16 cellular contexts compared by ENCODE assay signal in the genomic region with DNA sequence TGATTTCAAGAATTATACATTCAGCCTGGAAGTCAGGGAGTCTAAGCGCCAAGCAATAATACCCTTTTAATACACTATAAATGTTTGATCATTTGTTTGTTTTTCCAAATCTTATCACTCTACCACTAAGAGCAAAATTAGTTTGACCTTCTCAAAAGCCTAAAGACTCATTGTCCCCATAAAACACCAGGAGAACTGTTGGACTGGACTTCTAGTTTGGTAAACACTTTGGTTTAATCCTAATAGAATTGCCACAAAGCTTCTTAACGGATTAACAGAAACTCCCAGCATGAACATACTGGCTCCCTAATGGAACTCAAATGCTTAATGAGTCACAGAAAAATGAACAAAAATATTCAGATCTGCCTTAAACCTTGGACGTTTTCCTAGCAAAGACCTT. TPM values are rescaled to one million over a fixed set of nuclear protein-coding genes. Genes with fewer than 3 reads are reported as not detected.
DNase-seq lines count a peak whose midpoint lies in the region; ATAC-seq and TF ChIP-seq lines count a peak whose summit lies in the region.
"Had no signal": no experiment of that assay in that cellular context is flagged by ENCODE, and none has a peak within 500 bp of the region (broad histone marks: within the 10 kb centered on the region; RNA-seq: fewer than 3 reads in every experiment).

No MANE protein-coding gene starts in this region.

- peaks cover 0 to 6% (median 2%) of the 10 kb centered on the region in 3 donors for H3K4me1 Mint-ChIP-seq in CD8-positive, alpha-beta memory T cell
- H3K4me1 Mint-ChIP-seq: GM23338 had no signal

- DNase-seq in D341Med (ENCODE audit: low spot score) = peak; percentile 29
- peak; percentile 48 for DNase-seq in LNCaP clone FGC (ENCODE audit: low read depth)
- DNase-seq in NCI-H82 treated with DMSO at 0.1 percent for 48 hours (lab: John Stamatoyannopoulos, UW; ENCODE audit: unreplicated experiment) = peak; percentile 84
- DNase-seq in CD8-positive, alpha-beta memory T cell = no peak
- no peak for DNase-seq in NCI-H748 (lab: John Stamatoyannopoulos, UW; ENCODE audit: unreplicated experiment)
- no peak for DNase-seq in SW480 (ENCODE audit: low spot score)
- DNase-seq: AML-193; Calu3; CD4-positive, alpha-beta T cell; HCEC 1CT; Kasumi-1; KG1 had no signal

- peak overlapping the region; percentile 47 for H3K27ac ChIP-seq in 22Rv1
- no peak overlapping the region for H3K27ac ChIP-seq in CD8-positive, alpha-beta memory T cell (ENCODE audit: low read depth, low read length)
- H3K27ac ChIP-seq: C4-2B had no signal

- no peak for TF ChIP-seq CTCF in 22Rv1 (IDR thresholded peaks at IDR 0.05)
- no peak for TF ChIP-seq CTCF in LNCaP clone FGC (IDR thresholded peaks at IDR 0.05; ENCODE audit: control insufficient read depth, extremely low read depth, insufficient read depth)

- H3K4me3 ChIP-seq in LNCaP clone FGC (ENCODE audit: low read depth, low read length) = no peak overlapping the region
- H3K4me3 ChIP-seq in CD8-positive, alpha-beta memory T cell (ENCODE audit: low read length) = no peak overlapping the region
- H3K4me3 ChIP-seq: GM23338 had no signal

- no peaks in the 10 kb centered on the region for H3K9me3 ChIP-seq in CD8-positive, alpha-beta memory T cell (ENCODE audit: low read length)

- peaks cover 0 to 1% (median 0%) of the 10 kb centered on the region in 5 donors for H3K9me3 Mint-ChIP-seq in CD8-positive, alpha-beta memory T cell
- H3K9me3 Mint-ChIP-seq: CD4-positive, alpha-beta T cell; GM23338 had no signal

- CTCF ChIA-PET in CD8-positive, alpha-beta memory T cell (lab: Charles Lee) = no interaction called here

- POLR2A ChIA-PET in CD8-positive, alpha-beta memory T cell (lab: Charles Lee) = no interaction called here

- H3K27ac Mint-ChIP-seq in CD8-positive, alpha-beta memory T cell = no peak overlapping the region
- H3K27ac Mint-ChIP-seq: CD4-positive, alpha-beta T cell; GM23338 had no signal

- no peak overlapping the region for H3K4me3 Mint-ChIP-seq in CD8-positive, alpha-beta memory T cell
- H3K4me3 Mint-ChIP-seq: CD4-positive, alpha-beta T cell; GM23338 had no signal

- H3K27me3 Mint-ChIP-seq in CD8-positive, alpha-beta memory T cell = peaks cover 0 to 7% of the 10 kb centered on the region in 2 donors
- H3K27me3 Mint-ChIP-seq: CD4-positive, alpha-beta T cell had no signal

- no peak for ATAC-seq in HG03108 (IDR thresholded peaks at IDR 0.05; ENCODE audit: unreplicated experiment)
- ATAC-seq: GM23338 had no signal

- H3K4me1 ChIP-seq in CD8-positive, alpha-beta memory T cell (ENCODE audit: insufficient read depth, low read length) = no peaks in the 10 kb centered on the region

- H3K36me3 Mint-ChIP-seq in CD8-positive, alpha-beta memory T cell = no peaks in the 10 kb centered on the region

- H3K36me3 ChIP-seq in CD8-positive, alpha-beta memory T cell (ENCODE audit: insufficient read depth, low read length) = no peaks in the 10 kb centered on the region

- H3K27me3 ChIP-seq in CD8-positive, alpha-beta memory T cell (ENCODE audit: insufficient read depth, low read length, poor library complexity, severe bottlenecking) = no peaks in the 10 kb centered on the region

RNA-seq across cellular contexts. Expression of a gene that starts 34.9 kb away (rescaled TPM):
- not detected for total RNA-seq in CD8-positive, alpha-beta memory T cell
- polyA plus RNA-seq in CD8-positive, alpha-beta memory T cell = not detected
- total RNA-seq: CD4-positive, alpha-beta T cell had no signal

Comparison
In these comparisons a context has a peak if more than half of its experiments do, and no peak if none do; other contexts are left out.
1. DNase-seq: peak in D341Med (single experiment), LNCaP clone FGC (single experiment) and NCI-H82 treated with DMSO at 0.1 percent for 48 hours (single experiment); none in CD8-positive, alpha-beta memory T cell (0 of 5), NCI-H748 (single experiment) and SW480 (single experiment).